In the genomic region with DNA sequence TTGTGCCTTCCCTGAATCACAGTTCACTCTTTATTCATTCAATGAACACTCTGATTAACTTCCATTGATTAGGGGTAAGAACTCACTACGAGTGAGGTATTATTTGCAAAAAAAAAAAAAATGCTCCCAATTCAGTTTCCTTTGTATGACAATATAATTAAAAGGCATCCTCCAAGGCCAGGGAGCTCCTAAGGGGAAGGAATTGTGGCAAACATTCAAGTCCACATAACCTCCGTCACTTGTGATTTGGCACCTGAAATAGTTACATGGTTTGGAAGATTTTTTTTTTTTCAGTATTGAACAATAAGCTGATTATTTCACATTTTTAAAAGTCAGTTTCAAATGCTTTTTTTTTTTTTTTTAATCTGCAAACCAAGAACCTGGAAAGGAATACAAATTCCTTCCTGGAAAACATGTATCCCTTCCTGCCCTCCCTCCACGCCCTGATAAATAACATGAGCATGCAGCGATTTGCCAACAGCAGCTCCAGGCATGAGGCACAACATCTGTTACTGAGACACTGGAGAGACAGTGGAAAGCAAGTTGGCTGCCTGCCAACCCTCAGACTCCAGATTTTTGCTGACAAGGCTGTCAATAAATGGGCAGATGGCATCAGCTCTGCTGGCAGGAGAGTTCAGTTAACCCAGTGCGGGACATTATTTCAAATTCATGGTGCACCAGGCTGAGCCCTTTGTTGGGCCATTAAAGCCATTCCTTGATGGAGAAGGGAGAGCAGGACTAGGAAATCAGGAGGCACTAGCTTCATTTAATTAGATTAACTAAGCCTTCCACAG, we compare ENCODE assay signal across 8 cellular contexts.
A peak's percentile ranks its signal among the peaks of the same experiment; 100 is the strongest.
DNase-seq lines count a peak whose midpoint lies in the region; ATAC-seq and TF ChIP-seq lines count a peak whose summit lies in the region.

No MANE protein-coding gene starts in this region.

- DNase-seq in DMS79 (lab: John Stamatoyannopoulos, UW) (peak; percentile 55), NCI-H345 treated with DMSO at 0.1 percent for 48 hours (lab: John Stamatoyannopoulos, UW; ENCODE audit: unreplicated experiment) (peak; percentile 91), colonic mucosa (peak; percentile 27), middle frontal gyrus (ENCODE audit: extremely low spot score, low spot score) (peak; percentile 60), OCI-M2 (lab: John Stamatoyannopoulos, UW; ENCODE audit: unreplicated experiment) (no peak)

- no peaks in the 10 kb centered on the region for H3K9me3 ChIP-seq in colonic mucosa

- no peak overlapping the region for H3K4me3 ChIP-seq in colonic mucosa

- H3K27me3 ChIP-seq in colonic mucosa: no peaks in the 10 kb centered on the region

- no peak overlapping the region for H3K27ac ChIP-seq in colonic mucosa

- TF ChIP-seq CTCF in colonic mucosa (IDR thresholded peaks at IDR 0.05): no peak

- H3K4me1 ChIP-seq in colonic mucosa: no peaks in the 10 kb centered on the region

- intact Hi-C loops in colonic mucosa (cut with DNase I): no loop called here

- H3K9ac ChIP-seq in colonic mucosa (ENCODE audit: low read depth in 2 of 2, low read length in 2 of 2): no peak overlapping the region

- ATAC-seq in HG03521 (IDR thresholded peaks at IDR 0.05; ENCODE audit: unreplicated experiment) (no peak), HG02798 (IDR thresholded peaks at IDR 0.05; ENCODE audit: poor library complexity, unreplicated experiment) (no peak), HG02678 (IDR thresholded peaks at IDR 0.05; ENCODE audit: unreplicated experiment) (no peak)

- no peaks in the 10 kb centered on the region for H3K36me3 ChIP-seq in colonic mucosa
